ENCODE assay signal across 29 cellular contexts in genomic region chr20:4677846-4678245, GRCh38. TPM values are rescaled to one million over a fixed set of nuclear protein-coding genes. Genes with fewer than 3 reads are reported as not detected.
A peak's percentile ranks its signal among the peaks of the same experiment; 100 is the strongest.
DNase-seq lines count a peak whose midpoint lies in the region; ATAC-seq, FAIRE-seq and TF ChIP-seq lines count a peak whose summit lies in the region.
"Had no signal": no experiment of that assay in that cellular context is flagged by ENCODE, and none has a peak within 500 bp of the region (broad histone marks: within the 10 kb centered on the region; RNA-seq: fewer than 3 reads in every experiment).

No MANE protein-coding gene starts in this region.

- H3K79me1 ChIP-seq in mesenchymal stem cell (replicated peaks; ENCODE audit: low read length, poor library complexity, severe bottlenecking), result no peaks in the 10 kb centered on the region

- ATAC-seq in activated T-helper 17 cell treated with anti-CD3 and anti-CD28 coated beads, Interleukin-2, amount 50 U/mL, for 72 hours (replicated peaks), result peak; percentile 84
- no peak for ATAC-seq in HG03045 (IDR thresholded peaks at IDR 0.05; ENCODE audit: unreplicated experiment)
- ATAC-seq: A549 had no signal

- no peak for TF ChIP-seq CTCF in AG04450 (IDR thresholded peaks at IDR 0.05; ENCODE audit: low read depth, low read length)

- no peak overlapping the region for H3K4me2 ChIP-seq in mesenchymal stem cell (ENCODE audit: low read length, poor library complexity, severe bottlenecking)
- H3K4me2 ChIP-seq: A549, PC-9 had no signal

- H3K27ac ChIP-seq in AG04450 (ENCODE audit: low read depth, low read length), result peak overlapping the region; percentile 42
- no peak overlapping the region for H3K27ac ChIP-seq in mesenchymal stem cell (ENCODE audit: low read length, poor library complexity, severe bottlenecking)
- H3K27ac ChIP-seq: A549, PC-9 had no signal

- no peak overlapping the region for H2AFZ ChIP-seq in mesenchymal stem cell (ENCODE audit: low read depth, low read length)
- H2AFZ ChIP-seq: PC-9 had no signal

- intact Hi-C loops in activated T-helper 1 cell treated with anti-CD3 and anti-CD28 coated beads, Interleukin-12 subunit alpha, Interleukin-12 subunit beta, Interleukin-2, Interleukin-4 antibody, amounts not matched to agents 30 ng/mL and 10 ng/mL and 1 ng/mL, durations not matched to agents 14 hours and 24 hours and 36 hours (cut with micrococcal nuclease), result no loop called here

- no peak overlapping the region for H2AK5ac ChIP-seq in mesenchymal stem cell (ENCODE audit: low read length, severe bottlenecking)

- H3K4me1 Mint-ChIP-seq in activated T-helper 17 cell treated with anti-CD3 and anti-CD28 coated beads, Interleukin-2, amount 50 U/mL, for 72 hours, result peaks cover 15% of the 10 kb centered on the region
- H3K4me1 Mint-ChIP-seq in activated T-helper 1 cell treated with anti-CD3 and anti-CD28 coated beads, Interleukin-12 subunit alpha, Interleukin-12 subunit beta, Interleukin-2, Interleukin-4 antibody, amounts not matched to agents 30 ng/mL and 10 ng/mL and 1 ng/mL, durations not matched to agents 14 hours and 24 hours and 36 hours (ENCODE audit: low read depth), result peaks cover 11% of the 10 kb centered on the region
- H3K4me1 Mint-ChIP-seq: IgD-negative memory B cell had no signal

- no peaks in the 10 kb centered on the region for H3K27me3 Mint-ChIP-seq in activated T-helper 17 cell treated with anti-CD3 and anti-CD28 coated beads, Interleukin-2, amount 50 U/mL, for 72 hours
- peaks cover 40% of the 10 kb centered on the region for H3K27me3 Mint-ChIP-seq in activated T-helper 1 cell treated with anti-CD3 and anti-CD28 coated beads, Interleukin-12 subunit alpha, Interleukin-12 subunit beta, Interleukin-2, Interleukin-4 antibody, amounts not matched to agents 30 ng/mL and 10 ng/mL and 1 ng/mL, durations not matched to agents 14 hours and 24 hours and 36 hours (ENCODE audit: insufficient read depth)
- H3K27me3 Mint-ChIP-seq: CD4-positive, alpha-beta memory T cell; IgD-negative memory B cell had no signal

- no peaks in the 10 kb centered on the region for H3K36me3 ChIP-seq in mesenchymal stem cell (ENCODE audit: control insufficient read depth in 1 of 2, insufficient read depth in 2 of 2, low read depth in 1 of 2, low read length in 2 of 2)
- H3K36me3 ChIP-seq: HAP-1 had no signal

- H4K8ac ChIP-seq in mesenchymal stem cell (ENCODE audit: low read length), result no peak overlapping the region

- 60% methylated on average over 1 of the region's 2 CpGs for WGBS in mesenchymal stem cell

- H2BK12ac ChIP-seq in mesenchymal stem cell (ENCODE audit: low read length in 2 of 2), result no peak overlapping the region

- no peaks in the 10 kb centered on the region for H3K36me3 Mint-ChIP-seq in activated T-helper 17 cell treated with anti-CD3 and anti-CD28 coated beads, Interleukin-2, amount 50 U/mL, for 72 hours (ENCODE audit: low read depth)
- H3K36me3 Mint-ChIP-seq in activated T-helper 1 cell treated with anti-CD3 and anti-CD28 coated beads, Interleukin-12 subunit alpha, Interleukin-12 subunit beta, Interleukin-2, Interleukin-4 antibody, amounts not matched to agents 30 ng/mL and 10 ng/mL and 1 ng/mL, durations not matched to agents 14 hours and 24 hours and 36 hours (ENCODE audit: low read depth), result no peaks in the 10 kb centered on the region
- H3K36me3 Mint-ChIP-seq: CD4-positive, alpha-beta memory T cell; IgD-negative memory B cell had no signal

- no peak for DNase-seq in AG04450 (ENCODE audit: low read depth, low spot score)
- DNase-seq in GM12892 (ENCODE audit: insufficient read length), result no peak
- DNase-seq in mesenchymal stem cell, result peak; percentile 42
- DNase-seq in activated T-helper 1 cell treated with anti-CD3 and anti-CD28 coated beads, Interleukin-12 subunit alpha, Interleukin-12 subunit beta, Interleukin-2, Interleukin-4 antibody, amounts not matched to agents 30 ng/mL and 10 ng/mL and 1 ng/mL, durations not matched to agents 14 hours and 24 hours and 36 hours (ENCODE audit: low spot score), result no peak
- no peak for DNase-seq in stimulated activated CD4-positive, alpha-beta T cell treated with anti-CD3 and anti-CD28 coated beads, Interleukin-4, amount 100 ng/mL, for 24 hours
- no peak for DNase-seq in HT-29 (ENCODE audit: low spot score)
- DNase-seq: C1 segment of cervical spinal cord; CD4-positive, alpha-beta memory T cell; COR-L47; DMS53; GOT3; HFFc6; NCI-H1092 treated with DMSO at 0.1 percent for 48 hours; NCI-H1436; NCI-H1930; NCI-H446; NCI-H524 treated with DMSO at 0.1 percent for 48 hours; NCI-H82; PC-9; Right ventricle myocardium superior; RPMI8226 had no signal

- no peak overlapping the region for H2BK120ac ChIP-seq in mesenchymal stem cell (ENCODE audit: low read depth, low read length)

- H3K27ac Mint-ChIP-seq in activated T-helper 17 cell treated with anti-CD3 and anti-CD28 coated beads, Interleukin-2, amount 50 U/mL, for 72 hours, result peak overlapping the region; percentile 44
- no peak overlapping the region for H3K27ac Mint-ChIP-seq in activated T-helper 1 cell treated with anti-CD3 and anti-CD28 coated beads, Interleukin-12 subunit alpha, Interleukin-12 subunit beta, Interleukin-2, Interleukin-4 antibody, amounts not matched to agents 30 ng/mL and 10 ng/mL and 1 ng/mL, durations not matched to agents 14 hours and 24 hours and 36 hours
- H3K27ac Mint-ChIP-seq: HFFc6 had no signal

- H3K4me1 ChIP-seq in mesenchymal stem cell (ENCODE audit: control insufficient read depth, insufficient read depth, low read depth, low read length), result no peaks in the 10 kb centered on the region
- H3K4me1 ChIP-seq: A549, HAP-1 had no signal

- H3K27me3 ChIP-seq in AG04450 (ENCODE audit: control insufficient read depth, insufficient read depth, low read length) (peaks cover 6% of the 10 kb centered on the region), mesenchymal stem cell (ENCODE audit: control insufficient read depth in 1 of 2, insufficient read depth in 1 of 2, low read length in 2 of 2) (peaks cover 0 to 18% of the 10 kb centered on the region in 2 experiments)

- peak; percentile 33 for FAIRE-seq in GM12892 (lab: Jason Lieb, UNC)
- FAIRE-seq: G401.6 had no signal

- H3K9me3 Mint-ChIP-seq in activated T-helper 17 cell treated with anti-CD3 and anti-CD28 coated beads, Interleukin-2, amount 50 U/mL, for 72 hours, result no peaks in the 10 kb centered on the region
- no peaks in the 10 kb centered on the region for H3K9me3 Mint-ChIP-seq in activated T-helper 1 cell treated with anti-CD3 and anti-CD28 coated beads, Interleukin-12 subunit alpha, Interleukin-12 subunit beta, Interleukin-2, Interleukin-4 antibody, amounts not matched to agents 30 ng/mL and 10 ng/mL and 1 ng/mL, durations not matched to agents 14 hours and 24 hours and 36 hours
- H3K9me3 Mint-ChIP-seq: CD4-positive, alpha-beta memory T cell; HFFc6; IgD-negative memory B cell had no signal

- no peak overlapping the region for H4K91ac ChIP-seq in mesenchymal stem cell (ENCODE audit: low read length)

- CTCF ChIA-PET in AG04450 (lab: Charles Lee), result interaction anchor here (0.5 kb wide), 1 partner anchor 440 kb away, joined by 3 read pairs; no protein-coding TSS in a partner anchor

- H3K23ac ChIP-seq in mesenchymal stem cell (ENCODE audit: low read length in 2 of 2), result no peak overlapping the region

- H3K4me3 ChIP-seq in AG04450 (ENCODE audit: low read depth, low read length), result no peak overlapping the region
- no peak overlapping the region for H3K4me3 ChIP-seq in mesenchymal stem cell (ENCODE audit: insufficient read depth in 1 of 2, low read depth in 1 of 2, low read length in 2 of 2)
- H3K4me3 ChIP-seq: A549, HAP-1, PC-9 had no signal

- TF ChIP-seq POLR2A in GM12892 (IDR thresholded peaks at IDR 0.05; ENCODE audit: low read depth, low read length), result no peak

- H3K9ac ChIP-seq in mesenchymal stem cell (ENCODE audit: low read length), result no peak overlapping the region

- peak overlapping the region; percentile 13 for H3K4me3 Mint-ChIP-seq in activated T-helper 17 cell treated with anti-CD3 and anti-CD28 coated beads, Interleukin-2, amount 50 U/mL, for 72 hours
- no peak overlapping the region for H3K4me3 Mint-ChIP-seq in activated T-helper 1 cell treated with anti-CD3 and anti-CD28 coated beads, Interleukin-12 subunit alpha, Interleukin-12 subunit beta, Interleukin-2, Interleukin-4 antibody, amounts not matched to agents 30 ng/mL and 10 ng/mL and 1 ng/mL, durations not matched to agents 14 hours and 24 hours and 36 hours
- H3K4me3 Mint-ChIP-seq: HFFc6 had no signal

- H3K9me3 ChIP-seq in AG04450 (ENCODE audit: control insufficient read depth, insufficient read depth, low read length), result no peaks in the 10 kb centered on the region
- no peaks in the 10 kb centered on the region for H3K9me3 ChIP-seq in mesenchymal stem cell (ENCODE audit: control insufficient read depth, low read length)
- H3K9me3 ChIP-seq: A549, HAP-1 had no signal

- no peak overlapping the region for H2BK5ac ChIP-seq in mesenchymal stem cell (ENCODE audit: low read depth, low read length, poor library complexity, severe bottlenecking)

- H3K18ac ChIP-seq in mesenchymal stem cell (ENCODE audit: low read depth in 1 of 2, low read length in 2 of 2), result no peak overlapping the region

- no peak overlapping the region for H3K4ac ChIP-seq in mesenchymal stem cell (ENCODE audit: low read depth in 1 of 2, low read length in 2 of 2)

- POLR2A ChIA-PET in AG04450 (lab: Yijun Ruan, JAX), result no interaction called here

- no peak overlapping the region for H3K14ac ChIP-seq in mesenchymal stem cell (ENCODE audit: low read length in 2 of 2)

- H2BK15ac ChIP-seq in mesenchymal stem cell (ENCODE audit: low read depth, poor library complexity, severe bottlenecking), result no peak overlapping the region

RNA-seq across cellular contexts. Expression of gene PRNP, which starts 8.4 kb away (rescaled TPM):
- polyA plus RNA-seq in AG04450 (2011; rRNA removed), result 242 and 258 TPM in 2 replicates
- 292 and 364 TPM in 2 replicates for polyA minus RNA-seq in AG04450 (2011; rRNA and poly(A)+ RNA removed)
- 7.3 TPM for polyA plus RNA-seq in GM12892 (2012; ENCODE audit: missing spikeins)
- 10 to 100 TPM; 46.9 to 52.3 TPM for total RNA-seq in activated T-helper 17 cell treated with anti-CD3 and anti-CD28 coated beads, Interleukin-2, amount 50 U/mL, for 72 hours
- 154 TPM for polyA plus RNA-seq in mesenchymal stem cell (2013, experiment 1 of 2)
- 155 TPM for polyA plus RNA-seq in mesenchymal stem cell (2013, experiment 2 of 2)
- 44.7 and 49.3 TPM in 2 replicates for total RNA-seq in activated T-helper 1 cell treated with anti-CD3 and anti-CD28 coated beads, Interleukin-12 subunit alpha, Interleukin-12 subunit beta, Interleukin-2, Interleukin-4 antibody, amounts not matched to agents 30 ng/mL and 10 ng/mL and 1 ng/mL, durations not matched to agents 14 hours and 24 hours and 36 hours
- total RNA-seq in HT-29 (2014; rRNA removed; shearing (Covaris generic)), result 196 and 211 TPM in 2 replicates

RNA-seq across cellular contexts. Expression of gene PRND, which starts 43.9 kb away (rescaled TPM):
- polyA plus RNA-seq in AG04450 (2011; rRNA removed), result not detected in 2 replicates
- not detected in 2 replicates for polyA minus RNA-seq in AG04450 (2011; rRNA and poly(A)+ RNA removed)
- polyA plus RNA-seq in GM12892 (2012; ENCODE audit: missing spikeins), result not detected
- not detected for total RNA-seq in activated T-helper 17 cell treated with anti-CD3 and anti-CD28 coated beads, Interleukin-2, amount 50 U/mL, for 72 hours
- polyA plus RNA-seq in mesenchymal stem cell (2013, experiment 1 of 2), result not detected
- polyA plus RNA-seq in mesenchymal stem cell (2013, experiment 2 of 2), result not detected
- not detected in 2 replicates for total RNA-seq in activated T-helper 1 cell treated with anti-CD3 and anti-CD28 coated beads, Interleukin-12 subunit alpha, Interleukin-12 subunit beta, Interleukin-2, Interleukin-4 antibody, amounts not matched to agents 30 ng/mL and 10 ng/mL and 1 ng/mL, durations not matched to agents 14 hours and 24 hours and 36 hours
- total RNA-seq in HT-29 (2014; rRNA removed; shearing (Covaris generic)), result not detected in 2 replicates
- total RNA-seq: CD4-positive, alpha-beta memory T cell; Daoy; PC-9; Right ventricle myocardium superior; SK-MEL-5 had no signal
- polyA plus RNA-seq: A549 had no signal
